Comparison of ENCODE assay signal across 16 cellular contexts in the genomic region with DNA sequence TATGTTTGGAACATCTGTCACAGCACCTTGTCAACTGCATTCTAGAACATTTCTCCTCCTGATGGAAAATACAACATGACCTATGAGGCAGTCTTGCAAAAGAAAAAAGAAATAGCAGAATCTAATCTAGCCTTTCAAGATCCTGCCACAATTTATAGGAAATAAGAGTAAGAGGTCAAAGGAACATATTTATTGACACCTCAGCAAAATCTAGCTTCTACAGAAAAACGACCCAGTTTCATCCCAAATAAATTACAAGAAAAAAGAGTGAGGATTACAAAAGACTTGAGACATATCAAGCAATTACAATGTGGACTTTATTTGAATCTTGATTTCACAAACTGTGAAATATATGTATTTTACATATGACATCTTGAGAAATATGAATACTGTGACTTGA. TPM values are rescaled to one million over a fixed set of nuclear protein-coding genes. Genes with fewer than 3 reads are reported as not detected.
A peak's percentile ranks its signal among the peaks of the same experiment; 100 is the strongest.
DNase-seq lines count a peak whose midpoint lies in the region; ATAC-seq, FAIRE-seq and TF ChIP-seq lines count a peak whose summit lies in the region.
"Had no signal": no experiment of that assay in that cellular context is flagged by ENCODE, and none has a peak within 500 bp of the region (broad histone marks: within the 10 kb centered on the region; RNA-seq: fewer than 3 reads in every experiment).

No MANE protein-coding gene starts in this region.

- H3K27ac ChIP-seq in HepG2 (ENCODE audit: extremely low read length, insufficient read depth, low read length) (no peak overlapping the region), right lobe of liver (no peak overlapping the region), IMR-90 (ENCODE audit: insufficient read depth, low read length) (no peak overlapping the region)
- H3K27ac ChIP-seq in CD4-positive, alpha-beta memory T cell (ENCODE audit: low read depth, low read length) = no peak overlapping the region
- H3K27ac ChIP-seq: C4-2B, GM23248, HL-60 had no signal

- ATAC-seq in HepG2 (no peak), right lobe of liver (no peak), IMR-90 (ENCODE audit: low read depth) (no peak), GM18873 (IDR thresholded peaks at IDR 0.05; ENCODE audit: low FRiP score, unreplicated experiment) (no peak)
- ATAC-seq: HCT116 had no signal

- H4K20me1 ChIP-seq in HepG2 (ENCODE audit: insufficient read depth, low read length) (peaks cover 5% of the 10 kb centered on the region; the same call in 1 of the 2 replicates), IMR-90 (ENCODE audit: insufficient read depth, low read length) (peaks cover 13% of the 10 kb centered on the region; the same call in 1 of the 2 replicates)

- no peak overlapping the region for H3K4ac ChIP-seq in IMR-90 (ENCODE audit: low read depth, low read length)

- no peak overlapping the region for H2AK9ac ChIP-seq in IMR-90 (replicated peaks; ENCODE audit: low read depth, low read length, poor library complexity)

- no peak overlapping the region for H2AK5ac ChIP-seq in IMR-90 (ENCODE audit: low read depth, low read length)

- TF ChIP-seq RAD21 in HepG2 (CRISPR knock-in tag; IDR thresholded peaks at IDR 0.05) = no peak
- TF ChIP-seq RAD21 in IMR-90 (IDR thresholded peaks at IDR 0.05; ENCODE audit: low read length) = no peak

- H3K27me3 Mint-ChIP-seq in progenitor cell of endocrine pancreas = no peaks in the 10 kb centered on the region
- H3K27me3 Mint-ChIP-seq in CD4-positive, alpha-beta memory T cell = no peaks in the 10 kb centered on the region

- H3K27me3 ChIP-seq in HepG2 (ENCODE audit: control insufficient read depth in 1 of 2, insufficient read depth in 2 of 2, low read length in 2 of 2) (no peaks in the 10 kb centered on the region; a peak in 1 of 5 replicates), right lobe of liver (no peaks in the 10 kb centered on the region), IMR-90 (ENCODE audit: control insufficient read depth, insufficient read depth, low read length) (no peaks in the 10 kb centered on the region)
- H3K27me3 ChIP-seq in CD4-positive, alpha-beta memory T cell (ENCODE audit: insufficient read depth, low read length) = no peaks in the 10 kb centered on the region
- H3K27me3 ChIP-seq: BE2C had no signal

- CTCF ChIA-PET in HepG2 (lab: Yijun Ruan, JAX; ENCODE audit: low intra/inter-chr PET ratio, low total read pairs) = no interaction called here
- CTCF ChIA-PET in IMR-90 (lab: Yijun Ruan, JAX) = no interaction called here
- CTCF ChIA-PET in CD4-positive, alpha-beta memory T cell (lab: Charles Lee; ENCODE audit: partially characterized antibody) = interaction anchor here (1.4 kb wide), 1 partner anchor 786 kb away, joined by 3 read pairs; no protein-coding TSS in a partner anchor

- H2BK15ac ChIP-seq in IMR-90 (ENCODE audit: low read depth, low read length) = no peak overlapping the region

- no peak for FAIRE-seq in HepG2 (lab: Jason Lieb, UNC)
- peak; percentile 64 for FAIRE-seq in islet of Langerhans (lab: Jason Lieb, UNC)
- FAIRE-seq in frontal cortex (lab: Jason Lieb, UNC) = no peak
- FAIRE-seq: A204.1, H54 had no signal

- no peak overlapping the region for H3K18ac ChIP-seq in IMR-90 (ENCODE audit: low read depth, low read length)

- peaks cover 11 to 41% of the 10 kb centered on the region in 2 experiments for H3K79me1 ChIP-seq in IMR-90 (ENCODE audit: low read depth in 1 of 2, low read length in 2 of 2)

- no peak overlapping the region for H3K23ac ChIP-seq in IMR-90 (ENCODE audit: low read depth, low read length)

- WGBS in HepG2 (ENCODE audit: low lambda C conversion rate) = 96% methylated on average over 1 of the region's 1 CpG
- WGBS in right lobe of liver (ENCODE audit: insufficient coverage, low coverage, low lambda C conversion rate, missing lambda C conversion rate) = 17% methylated on average over 1 of the region's 1 CpG
- no CpG with 5 or more reads among the region's 1 CpG for WGBS in IMR-90 (ENCODE audit: extremely low coverage in 2 of 2, insufficient read length in 1 of 2), 2 experiments

- POLR2A ChIA-PET in HepG2 (lab: Yijun Ruan, JAX) = no interaction called here
- POLR2A ChIA-PET in IMR-90 (lab: Charles Lee; ENCODE audit: unreplicated experiment) = no interaction called here
- POLR2A ChIA-PET in CD4-positive, alpha-beta memory T cell (lab: Charles Lee; ENCODE audit: partially characterized antibody) = no interaction called here

- intact Hi-C loops in HepG2 (cut with micrococcal nuclease; ENCODE audit: unreplicated experiment) = loop anchor here (5.0 kb wide), 1 partner anchor 68 kb away; no protein-coding TSS in a partner anchor
- intact Hi-C loops in right lobe of liver (cut with DNase I) = no loop called here
- intact Hi-C loops in IMR-90 (cut with micrococcal nuclease) = no loop called here
- intact Hi-C loops in CD4-positive, alpha-beta memory T cell (cut with micrococcal nuclease) = no loop called here

- no peak overlapping the region for H3K9ac ChIP-seq in HepG2 (ENCODE audit: insufficient read depth, low read depth, low read length)
- H3K9ac ChIP-seq in IMR-90 (ENCODE audit: low read depth, low read length) = no peak overlapping the region
- H3K9ac ChIP-seq: GM23248 had no signal

- H3K4me1 ChIP-seq in HepG2 (ENCODE audit: insufficient read depth, low read length) (peaks cover 22% of the 10 kb centered on the region), right lobe of liver (peaks cover 0 to 27% (median 6%) of the 10 kb centered on the region in 4 donors), IMR-90 (ENCODE audit: control insufficient read depth, insufficient read depth, low read length) (0 out of 2 replicates have a peak, but pooled peaks cover 2% of the 10 kb centered on the region)
- peaks cover 27% of the 10 kb centered on the region for H3K4me1 ChIP-seq in CD4-positive, alpha-beta memory T cell (ENCODE audit: insufficient read depth, low read length)

- H3K9me3 ChIP-seq in HepG2 (ENCODE audit: low read length) (no peaks in the 10 kb centered on the region), right lobe of liver (no peaks in the 10 kb centered on the region), IMR-90 (ENCODE audit: control insufficient read depth, insufficient read depth, low read length) (no peaks in the 10 kb centered on the region)
- no peaks in the 10 kb centered on the region for H3K9me3 ChIP-seq in CD4-positive, alpha-beta memory T cell (ENCODE audit: control insufficient read depth in 1 of 2, low read length in 2 of 2)
- H3K9me3 ChIP-seq: BE2C had no signal

- TF ChIP-seq EP300 in HepG2 (IDR thresholded peaks at IDR 0.05; ENCODE audit: low read depth in 2 of 2, low read length in 2 of 2) = no peak
- TF ChIP-seq EP300 in HepG2 (CRISPR knock-in tag; IDR thresholded peaks at IDR 0.05; ENCODE audit: borderline replicate concordance) = no peak

- TF ChIP-seq CTCF in HepG2 (CRISPR knock-in tag; IDR thresholded peaks at IDR 0.05) (no peak), right lobe of liver (IDR thresholded peaks at IDR 0.05) (no peak), IMR-90 (conservative IDR thresholded peaks at IDR 0.05; ENCODE audit: low read depth, low read length) (no peak), progenitor cell of endocrine pancreas (IDR thresholded peaks at IDR 0.05; ENCODE audit: unreplicated experiment) (no peak)

- H3K79me2 ChIP-seq in HepG2 (ENCODE audit: insufficient read depth, low read length) = peaks cover 21% of the 10 kb centered on the region

- H2BK120ac ChIP-seq in IMR-90 (ENCODE audit: low read depth, low read length) = no peak overlapping the region

- H3K4me3 Mint-ChIP-seq in progenitor cell of endocrine pancreas (ENCODE audit: low read depth) = no peak overlapping the region
- H3K4me3 Mint-ChIP-seq in CD4-positive, alpha-beta memory T cell = no peak overlapping the region

- H3K36me3 ChIP-seq in HepG2 (replicated peaks in 1 of 2; ENCODE audit: control insufficient read depth in 1 of 2, insufficient read depth in 2 of 2, low read length in 2 of 2) (peaks cover 4 to 19% of the 10 kb centered on the region in 2 experiments), right lobe of liver (peaks cover 0 to 27% (median 13%) of the 10 kb centered on the region in 4 donors), IMR-90 (ENCODE audit: control insufficient read depth, insufficient read depth, low read length) (peaks cover 5% of the 10 kb centered on the region)
- peaks cover 13% of the 10 kb centered on the region for H3K36me3 ChIP-seq in CD4-positive, alpha-beta memory T cell (ENCODE audit: insufficient read depth, low read length)
- H3K36me3 ChIP-seq: BE2C had no signal

- in situ Hi-C loops in HepG2 (cut with HindIII; ENCODE audit: extremely low pct_ligation_motif_present, low pct_unique_long_range_greater_than_20kb) = no loop called here
- in situ Hi-C loops in IMR-90 (cut with MboI; ENCODE audit: low sequenced_read_pairs) = no loop called here

- H2BK5ac ChIP-seq in IMR-90 (ENCODE audit: low read depth, low read length, poor library complexity, severe bottlenecking) = no peak overlapping the region

- dilution Hi-C loops in IMR-90 (cut with HindIII; ENCODE audit: low sequenced_read_pairs, unreplicated experiment) = no loop called here

- H2AFZ ChIP-seq in HepG2 (ENCODE audit: low read length) (no peak overlapping the region), IMR-90 (replicated peaks; ENCODE audit: low read length, poor library complexity) (no peak overlapping the region)
- H2AFZ ChIP-seq: GM23248 had no signal

- no peak overlapping the region for H3K14ac ChIP-seq in IMR-90 (replicated peaks; ENCODE audit: low read depth, low read length)

- no peaks in the 10 kb centered on the region for H3K9me3 Mint-ChIP-seq in progenitor cell of endocrine pancreas (ENCODE audit: low read depth)
- H3K9me3 Mint-ChIP-seq in CD4-positive, alpha-beta memory T cell = no peaks in the 10 kb centered on the region

- peaks cover 8% of the 10 kb centered on the region for H3K4me1 Mint-ChIP-seq in progenitor cell of endocrine pancreas (ENCODE audit: low read depth)
- H3K4me1 Mint-ChIP-seq in CD4-positive, alpha-beta memory T cell = peaks cover 28 to 47% (median 35%) of the 10 kb centered on the region in 4 donors

- no peak overlapping the region for H4K91ac ChIP-seq in IMR-90 (ENCODE audit: insufficient read depth, low read depth, low read length)

- peaks cover 8% of the 10 kb centered on the region for H3K36me3 Mint-ChIP-seq in progenitor cell of endocrine pancreas (ENCODE audit: insufficient read depth)
- peaks cover 25 to 28% of the 10 kb centered on the region in 2 donors for H3K36me3 Mint-ChIP-seq in CD4-positive, alpha-beta memory T cell

- no peak for DNase-seq in HepG2 (ENCODE audit: low spot score)
- no peak for DNase-seq in right lobe of liver
- DNase-seq in IMR-90 = no peak
- DNase-seq in progenitor cell of endocrine pancreas (ENCODE audit: low spot score, unreplicated experiment) = no peak
- DNase-seq in CD4-positive, alpha-beta memory T cell = no peak
- DNase-seq in frontal cortex (ENCODE audit: low spot score in 2 of 2) = no peak
- DNase-seq: BE2C, DMS53, GM23248 had no signal

- H3K4me2 ChIP-seq in HepG2 (ENCODE audit: low read depth, low read length) = no peak overlapping the region
- H3K4me2 ChIP-seq in IMR-90 (ENCODE audit: low read depth, low read length) = no peak overlapping the region

- no peak overlapping the region for H3K56ac ChIP-seq in IMR-90 (ENCODE audit: extremely low read depth, insufficient read depth, low read length)

- H3K9me1 ChIP-seq in IMR-90 (ENCODE audit: insufficient read depth, low read length) = peaks cover 4% of the 10 kb centered on the region; the same call in 1 of the 2 replicates

- BruUV-seq in HepG2 (replicated peaks; lab: Mats Ljungman, UMichigan) (no TSS peak), IMR-90 (replicated peaks; lab: Mats Ljungman, UMichigan) (no TSS peak)

- H2BK20ac ChIP-seq in IMR-90 (ENCODE audit: low read depth, low read length) = no peak overlapping the region

- TF ChIP-seq POLR2A in HepG2 (IDR thresholded peaks at IDR 0.05; ENCODE audit: insufficient read depth in 1 of 2, low read depth in 2 of 2, low read length in 2 of 2) = no peak
- TF ChIP-seq POLR2A in right lobe of liver (IDR thresholded peaks at IDR 0.05) = no peak
- no peak for TF ChIP-seq POLR2A in IMR-90 (IDR thresholded peaks at IDR 0.05; ENCODE audit: low read depth, low read length)

- H4K8ac ChIP-seq in IMR-90 (ENCODE audit: low read depth in 2 of 2, low read length in 2 of 2) = no peak overlapping the region

- H4K5ac ChIP-seq in IMR-90 (ENCODE audit: low read depth, low read length) = no peak overlapping the region

- H3K4me3 ChIP-seq in HepG2 (replicated peaks in 1 of 3; ENCODE audit: insufficient read depth in 1 of 3, low read depth in 2 of 3, low read length in 3 of 3) (no peak overlapping the region), right lobe of liver (no peak overlapping the region), IMR-90 (ENCODE audit: insufficient read depth, low read depth, low read length) (no peak overlapping the region)
- H3K4me3 ChIP-seq in CD4-positive, alpha-beta memory T cell (ENCODE audit: low read length in 2 of 2) = no peak overlapping the region
- H3K4me3 ChIP-seq: GM23248 had no signal

- H3K27ac Mint-ChIP-seq in progenitor cell of endocrine pancreas = peak overlapping the region; percentile 41
- no peak overlapping the region for H3K27ac Mint-ChIP-seq in CD4-positive, alpha-beta memory T cell

RNA-seq across cellular contexts. Expression of a gene that starts 4.2 kb away (rescaled TPM):
- total RNA-seq in HepG2 (2016; rRNA removed; fragmentation: Illumina TruSeq; extraction: Trizol) (59.2 and 64.3 TPM in 2 replicates), right lobe of liver (10 to 100 TPM; 24.6 to 78.7 (median 54.1) TPM), IMR-90 (2012; rRNA removed) (36.1 and 49.6 TPM in 2 replicates), progenitor cell of endocrine pancreas (84.7 and 85.7 TPM in 2 replicates), frontal cortex (41.6 TPM)
- total RNA-seq in HepG2 (2016; cell fraction: cytosol; rRNA removed; fragmentation: Illumina TruSeq; extraction: Trizol; ENCODE audit: low read depth) = 39.0 and 41.9 TPM in 2 replicates
- 57.9 and 71.5 TPM in 2 replicates for total RNA-seq in HepG2 (2016; cell fraction: insoluble cytoplasmic fraction; rRNA removed; fragmentation: Illumina TruSeq; extraction: Trizol)
- total RNA-seq in HepG2 (2016; cell fraction: membrane; rRNA removed; fragmentation: Illumina TruSeq; extraction: Trizol) = 69.1 and 90.8 TPM in 2 replicates
- 79.2 and 92.5 TPM in 2 replicates for total RNA-seq in HepG2 (2016; cell fraction: nucleus; rRNA removed; fragmentation: Illumina TruSeq; extraction: Trizol)
- polyA plus RNA-seq in HepG2 (2011; rRNA removed) (93.5 and 98.4 TPM in 2 replicates), IMR-90 (2012; rRNA removed) (65.9 and 82.8 TPM in 2 replicates)
- polyA plus RNA-seq in HepG2 (2011; cell fraction: cytosol; rRNA removed) = 44.3 and 45.4 TPM in 2 replicates
- 382 and 412 TPM in 2 replicates for polyA plus RNA-seq in HepG2 (2011; cell fraction: nucleus; rRNA removed)
- 65.8 and 76.9 TPM in 2 replicates for polyA plus RNA-seq in HepG2 (2012)
- polyA plus RNA-seq in HepG2 (2016; cell fraction: cytosol; fragmentation: Illumina TruSeq; extraction: Trizol; ENCODE audit: low read depth) = 44.6 and 65.5 TPM in 2 replicates
- polyA plus RNA-seq in HepG2 (2016; cell fraction: insoluble cytoplasmic fraction; fragmentation: Illumina TruSeq; extraction: Trizol; ENCODE audit: low read depth) = 77.5 and 86.9 TPM in 2 replicates
- 66.8 and 86.6 TPM in 2 replicates for polyA plus RNA-seq in HepG2 (2016; cell fraction: membrane; fragmentation: Illumina TruSeq; extraction: Trizol; ENCODE audit: low read depth)
- 216 and 220 TPM in 2 replicates for polyA plus RNA-seq in HepG2 (2016; cell fraction: nucleus; fragmentation: Illumina TruSeq; extraction: Trizol; ENCODE audit: insufficient read depth, low read depth)
- polyA minus RNA-seq in HepG2 (2011; rRNA and poly(A)+ RNA removed; ENCODE audit: low replicate concordance) = 55.2 and 76.3 TPM in 2 replicates
- 24.3 and 30.7 TPM in 2 replicates for polyA minus RNA-seq in HepG2 (2011; cell fraction: cytosol; rRNA and poly(A)+ RNA removed)
- 98.2 and 133 TPM in 2 replicates for polyA minus RNA-seq in HepG2 (2011; cell fraction: nucleus; rRNA and poly(A)+ RNA removed)
- polyA plus RNA-seq in IMR-90 (2012; cell fraction: cytosol; rRNA removed) = 23.1 and 52.3 TPM in 2 replicates
- polyA plus RNA-seq in IMR-90 (2012; cell fraction: nucleus; rRNA removed; ENCODE audit: low replicate concordance) = 85.3 and 198 TPM in 2 replicates
- 100 to 1,000 TPM; 126 to 136 TPM for total RNA-seq in CD4-positive, alpha-beta memory T cell
- polyA plus RNA-seq in CD4-positive, alpha-beta memory T cell = 10 to 100 TPM; 56.2 to 61.1 TPM

RNA-seq across cellular contexts. Expression of a gene that starts 7.8 kb away (rescaled TPM):
- 15.5 and 25.4 TPM in 2 replicates for total RNA-seq in HepG2 (2016; rRNA removed; fragmentation: Illumina TruSeq; extraction: Trizol)
- total RNA-seq in HepG2 (2016; cell fraction: cytosol; rRNA removed; fragmentation: Illumina TruSeq; extraction: Trizol; ENCODE audit: low read depth) = 1.7 and 1.8 TPM in 2 replicates
- total RNA-seq in HepG2 (2016; cell fraction: insoluble cytoplasmic fraction; rRNA removed; fragmentation: Illumina TruSeq; extraction: Trizol) = 15.4 and 24.0 TPM in 2 replicates
- total RNA-seq in HepG2 (2016; cell fraction: membrane; rRNA removed; fragmentation: Illumina TruSeq; extraction: Trizol) = 12.7 and 13.3 TPM in 2 replicates
- 13.0 and 14.6 TPM in 2 replicates for total RNA-seq in HepG2 (2016; cell fraction: nucleus; rRNA removed; fragmentation: Illumina TruSeq; extraction: Trizol)
- 8.7 and 11.4 TPM in 2 replicates for polyA plus RNA-seq in HepG2 (2011; rRNA removed)
- 5.9 and 7.6 TPM in 2 replicates for polyA plus RNA-seq in HepG2 (2011; cell fraction: cytosol; rRNA removed)
- 4.6 and 4.9 TPM in 2 replicates for polyA plus RNA-seq in HepG2 (2011; cell fraction: nucleus; rRNA removed)
- 5.6 and 6.2 TPM in 2 replicates for polyA plus RNA-seq in HepG2 (2012)
- polyA plus RNA-seq in HepG2 (2016; cell fraction: cytosol; fragmentation: Illumina TruSeq; extraction: Trizol; ENCODE audit: low read depth) = 1.3 and 1.4 TPM in 2 replicates
- polyA plus RNA-seq in HepG2 (2016; cell fraction: insoluble cytoplasmic fraction; fragmentation: Illumina TruSeq; extraction: Trizol; ENCODE audit: low read depth) = 24.9 and 25.0 TPM in 2 replicates
- 7.3 and 7.7 TPM in 2 replicates for polyA plus RNA-seq in HepG2 (2016; cell fraction: membrane; fragmentation: Illumina TruSeq; extraction: Trizol; ENCODE audit: low read depth)
- 19.5 and 21.6 TPM in 2 replicates for polyA plus RNA-seq in HepG2 (2016; cell fraction: nucleus; fragmentation: Illumina TruSeq; extraction: Trizol; ENCODE audit: insufficient read depth, low read depth)
- 6.8 and 9.5 TPM in 2 replicates for polyA minus RNA-seq in HepG2 (2011; rRNA and poly(A)+ RNA removed; ENCODE audit: low replicate concordance)
- polyA minus RNA-seq in HepG2 (2011; cell fraction: cytosol; rRNA and poly(A)+ RNA removed) = 7.1 and 9.0 TPM in 2 replicates
- 8.2 and 11.1 TPM in 2 replicates for polyA minus RNA-seq in HepG2 (2011; cell fraction: nucleus; rRNA and poly(A)+ RNA removed)
- total RNA-seq in right lobe of liver = 1 to 10 TPM; 5.6 to 7.8 (median 6.9) TPM
- total RNA-seq in IMR-90 (2012; rRNA removed) = 11.1 and 12.8 TPM in 2 replicates
- 8.5 and 9.4 TPM in 2 replicates for polyA plus RNA-seq in IMR-90 (2012; rRNA removed)
- polyA plus RNA-seq in IMR-90 (2012; cell fraction: cytosol; rRNA removed) = 3.1 and 3.8 TPM in 2 replicates
- polyA plus RNA-seq in IMR-90 (2012; cell fraction: nucleus; rRNA removed; ENCODE audit: low replicate concordance) = 2.9 and 10.5 TPM in 2 replicates
- total RNA-seq in progenitor cell of endocrine pancreas = 14.8 and 15.1 TPM in 2 replicates
- total RNA-seq in CD4-positive, alpha-beta memory T cell = 10 to 100 TPM; 12.8 to 12.9 TPM
- 1 to 10 TPM; 3.3 to 4.7 TPM for polyA plus RNA-seq in CD4-positive, alpha-beta memory T cell
- total RNA-seq in frontal cortex = 22.4 TPM
